ENCODE assay signal across 21 cellular contexts in genomic region chr6:69349776-69350175, GRCh38.
DNase-seq lines count a peak whose midpoint lies in the region; ATAC-seq lines count a peak whose summit lies in the region.
"Had no signal": no experiment of that assay in that cellular context is flagged by ENCODE, and none has a peak within 500 bp of the region (broad histone marks: within the 10 kb centered on the region; RNA-seq: fewer than 3 reads in every experiment).

No MANE protein-coding gene starts in this region.

- ATAC-seq in left ventricle myocardium superior, result peak; percentile 67
- no peak for ATAC-seq in HG03521 (IDR thresholded peaks at IDR 0.05; ENCODE audit: unreplicated experiment)
- ATAC-seq: activated CD4-positive, alpha-beta T cell treated with anti-CD3 and anti-CD28 coated beads for 36 hours; Panc1; stimulated activated memory B cell treated with anti-CD40 and anti-IgM and Interleukin-4, amounts not matched to agents 10 μg/mL and 1 μg/mL and 100 μg/mL, for 72 hours had no signal

- intact Hi-C loops in left ventricle myocardium superior (cut with micrococcal nuclease) (no loop called here), posterior cingulate gyrus (cut with DNase I) (loop anchor here (10.0 kb wide), 1 partner anchor 235 kb away; no protein-coding TSS in a partner anchor)

- DNase-seq in C1 segment of cervical spinal cord (lab: John Stamatoyannopoulos, UW) (peak in 10 of 14 donors; percentile 4 to 76 (median 22)), NCI-H446 treated with DMSO at 0.1 percent for 48 hours (lab: John Stamatoyannopoulos, UW) (peak; percentile 91), left ventricle myocardium superior (peak; percentile 68), posterior cingulate gyrus (peak; percentile 27 to 93 (median 64)), NCI-H226 (no peak), NCI-H748 treated with DMSO at 0.1 percent for 48 hours (lab: John Stamatoyannopoulos, UW) (no peak), NCI-H2081 treated with DMSO at 0.1 percent for 48 hours (lab: John Stamatoyannopoulos, UW) (no peak)
- DNase-seq: activated CD4-positive, alpha-beta T cell treated with anti-CD3 and anti-CD28 coated beads for 36 hours; activated effector memory CD4-positive, alpha-beta T cell treated with anti-CD3 and anti-CD28 coated beads, Interleukin-2, amount 50 U/mL, for 16 hours; effector memory CD4-positive, alpha-beta T cell; glutamatergic neuron; GOT3; IMR-90; NCI-H2081; NCI-H526 treated with DMSO at 0.1 percent for 48 hours; nephron progenitor cell; retina; transverse colon had no signal

Comparison
In these comparisons a context has a peak if more than half of its experiments do, and no peak if none do; other contexts are left out.
1. DNase-seq: peak in C1 segment of cervical spinal cord (10 of 14), NCI-H446 treated with DMSO at 0.1 percent for 48 hours (single experiment), left ventricle myocardium superior (single experiment) and posterior cingulate gyrus (10 of 10); none in NCI-H226 (single experiment), NCI-H748 treated with DMSO at 0.1 percent for 48 hours (single experiment) and NCI-H2081 treated with DMSO at 0.1 percent for 48 hours (single experiment).